In genomic region chr22:25563757-25564319, GRCh38 we compare ENCODE assay signal across 8 cellular contexts. TPM values are rescaled to one million over a fixed set of nuclear protein-coding genes. Genes with fewer than 3 reads are reported as not detected.
A peak's percentile ranks its signal among the peaks of the same experiment; 100 is the strongest.
DNase-seq lines count a peak whose midpoint lies in the region; ATAC-seq and TF ChIP-seq lines count a peak whose summit lies in the region.

No MANE protein-coding gene starts in this region.

- CTCF ChIA-PET in SK-N-SH (lab: Yijun Ruan, JAX) = interaction anchor here (0.7 to 4.2 kb wide), 5 partner anchors 16 to 209 kb away, joined by 3 to 17 read pairs (median 5); no protein-coding TSS in a partner anchor

- 0 out of 2 replicates have a peak, but pooled peaks cover 3% of the 10 kb centered on the region for H3K79me2 ChIP-seq in SK-N-SH (ENCODE audit: insufficient read depth)

- ATAC-seq in HG02840 (IDR thresholded peaks at IDR 0.05; ENCODE audit: low FRiP score, unreplicated experiment) = peak; percentile 17

- H3K9ac ChIP-seq in SK-N-SH = peak overlapping the region; percentile 15; the same call in 1 of the 2 replicates

- H3K4me2 ChIP-seq in SK-N-SH = peak overlapping the region; percentile 88

- H2AFZ ChIP-seq in SK-N-SH (ENCODE audit: low read depth) = peak overlapping the region; percentile 70; the same call in 1 of the 2 replicates

- H3K4me3 ChIP-seq in GM08714 (ENCODE audit: low read length) (peak overlapping the region; percentile 83; the same call in 1 of the 2 replicates), SK-N-SH (ENCODE audit: low read depth in 2 of 2, low read length in 1 of 2) (peak overlapping the region; percentile 59 to 88), coronary artery (peak overlapping the region; percentile 93), suprapubic skin (peak overlapping the region; percentile 90)

- TF ChIP-seq EP300 in SK-N-SH (IDR thresholded peaks at IDR 0.05; ENCODE audit: borderline replicate concordance in 1 of 2, low read depth in 1 of 2, low read length in 1 of 2) (no peak), suprapubic skin (IDR thresholded peaks at IDR 0.05) (no peak)

- no peaks in the 10 kb centered on the region for H3K9me3 ChIP-seq in SK-N-SH
- no peaks in the 10 kb centered on the region for H3K9me3 ChIP-seq in suprapubic skin

- H3K36me3 ChIP-seq in SK-N-SH (replicated peaks in 1 of 2; ENCODE audit: control insufficient read depth in 1 of 2, insufficient read depth in 2 of 2, low read length in 1 of 2) (no peaks in the 10 kb centered on the region), suprapubic skin (no peaks in the 10 kb centered on the region)

- no peak for DNase-seq in SK-N-SH
- DNase-seq in coronary artery (ENCODE audit: low spot score) = no peak
- DNase-seq in midbrain (lab: John Stamatoyannopoulos, UW) = peak; percentile 26
- no peak for DNase-seq in suprapubic skin (ENCODE audit: low spot score in 2 of 2)
- no peak for DNase-seq in UCSD-AML1 (lab: John Stamatoyannopoulos, UW; ENCODE audit: unreplicated experiment)
- no peak for DNase-seq in NK-92 (lab: John Stamatoyannopoulos, UW; ENCODE audit: unreplicated experiment)

- H3K27ac ChIP-seq in SK-N-SH (ENCODE audit: low read depth in 2 of 2, low read length in 1 of 2) (peak overlapping the region in 1 of 2 experiments; percentile 96; a peak in 2 of 4 replicates), coronary artery (peak overlapping the region; percentile 62 to 81), suprapubic skin (peak overlapping the region; percentile 74)

- peaks cover 6% of the 10 kb centered on the region; the same call in 1 of the 2 replicates for H3K27me3 ChIP-seq in SK-N-SH (ENCODE audit: insufficient read depth)
- no peaks in the 10 kb centered on the region for H3K27me3 ChIP-seq in suprapubic skin

- TF ChIP-seq RAD21 in SK-N-SH (IDR thresholded peaks at IDR 0.05; ENCODE audit: low read length) = no peak

- 8% methylated on average over 15 of the region's 21 CpGs for WGBS in SK-N-SH (ENCODE audit: low lambda C conversion rate)
- 1% methylated on average over 21 of the region's 21 CpGs for WGBS in suprapubic skin

- TF ChIP-seq CTCF in SK-N-SH (IDR thresholded peaks at IDR 0.05) (no peak), coronary artery (IDR thresholded peaks at IDR 0.05) (no peak), suprapubic skin (IDR thresholded peaks at IDR 0.05) (no peak)

- POLR2A ChIA-PET in SK-N-SH (lab: Yijun Ruan, JAX) = interaction anchor here (1.1 to 1.4 kb wide), 3 partner anchors 12 to 122 kb away, joined by 3 read pairs; no protein-coding TSS in a partner anchor

- H4K20me1 ChIP-seq in SK-N-SH (ENCODE audit: insufficient read depth) = no peaks in the 10 kb centered on the region

- TF ChIP-seq POLR2A in suprapubic skin (IDR thresholded peaks at IDR 0.05) = no peak

- H3K9me2 ChIP-seq in SK-N-SH = no peaks in the 10 kb centered on the region

- H3K4me1 ChIP-seq in SK-N-SH (ENCODE audit: control insufficient read depth in 1 of 2, insufficient read depth in 2 of 2, low read depth in 1 of 2, low read length in 1 of 2) (peaks cover 5 to 18% of the 10 kb centered on the region in 2 experiments; a peak in 2 of 4 replicates), suprapubic skin (peaks cover 22% of the 10 kb centered on the region)

- peaks cover 4% of the 10 kb centered on the region for H3F3A ChIP-seq in SK-N-SH (replicated peaks; ENCODE audit: insufficient read depth)

TF ChIP-seq in SK-N-SH, 30 proteins besides CTCF, POLR2A, EP300 and RAD21:
- TF ChIP-seq RCOR1 (IDR thresholded peaks at IDR 0.05; ENCODE audit: low read length) (no peak), YY1 (IDR thresholded peaks at IDR 0.05; ENCODE audit: low read depth) (no peak), REST (IDR thresholded peaks at IDR 0.05; ENCODE audit: low read depth, low read length) (no peak), JUND (IDR thresholded peaks at IDR 0.05) (no peak), TEAD4 (IDR thresholded peaks at IDR 0.05; ENCODE audit: borderline replicate concordance, insufficient read depth) (no peak)

RNA-seq across cellular contexts. Expression of gene GRK3, which starts 0.6 kb away (rescaled TPM):
- polyA plus RNA-seq in SK-N-SH (2012; rRNA removed) = 1.3 and 1.9 TPM in 2 replicates
- 2.0 and 2.5 TPM in 2 replicates for polyA plus RNA-seq in SK-N-SH (2012; cell fraction: cytosol; rRNA removed)
- polyA plus RNA-seq in SK-N-SH (2012; cell fraction: nucleus; rRNA removed) = 1.8 and 2.4 TPM in 2 replicates
- total RNA-seq in suprapubic skin = 10 to 100 TPM in 1 of 4 donors, 1 to 10 TPM in 3; 3.6 to 10.9 (median 7.1) TPM
